ENCODE assay signal across 38 cellular contexts in genomic region chr10:128796513-128796912, GRCh38.
"Had no signal": no experiment of that assay in that cellular context is flagged by ENCODE, and none has a peak within 500 bp of the region (broad histone marks: within the 10 kb centered on the region; RNA-seq: fewer than 3 reads in every experiment).

No MANE protein-coding gene starts in this region.

- H3K4me3 ChIP-seq: adrenal gland, ascending aorta, body of pancreas, breast epithelium, cardiac muscle cell had no signal

- H3K4me3 Mint-ChIP-seq: activated naive CD4-positive, alpha-beta T cell treated with anti-CD3 and anti-CD28 coated beads for 36 hours; activated naive CD4-positive, alpha-beta T cell treated with anti-CD3 and anti-CD28 coated beads, Interleukin-2, amount 10 ng/mL, durations not matched to agents 7 days and 5 days; activated naive CD4-positive, alpha-beta T cell treated with anti-CD3 and anti-CD28 coated beads, Interleukin-2, amount 50 U/mL, for 24 hours; activated naive CD8-positive, alpha-beta T cell; activated naive CD8-positive, alpha-beta T cell treated with anti-CD3 and anti-CD28 coated beads for 36 hours; activated naive CD8-positive, alpha-beta T cell treated with anti-CD3 and anti-CD28 coated beads, Interleukin-2, amount 10 ng/mL, durations not matched to agents 7 days and 5 days; activated naive CD8-positive, alpha-beta T cell treated with anti-CD3 and anti-CD28 coated beads, Interleukin-2, amount 50 U/mL, for 24 hours; activated T-cell treated with anti-CD3 and anti-CD28 coated beads, Interleukin-2, amount 50 U/mL, for 24 hours; activated T-cell treated with anti-CD3 and anti-CD28 coated beads, Interleukin-2, amount 50 U/mL, for 4 hours; activated T-cell treated with anti-CD3 and anti-CD28 coated beads, Interleukin-2, amount 50 U/mL, for 72 hours; activated T-helper 1 cell treated with anti-CD3 and anti-CD28 coated beads, Interleukin-12 subunit alpha, Interleukin-12 subunit beta, Interleukin-2, Interleukin-4 antibody, amounts not matched to agents 30 ng/mL and 10 ng/mL and 1 ng/mL, durations not matched to agents 14 hours and 24 hours and 36 hours; activated T-helper 17 cell treated with anti-CD3 and anti-CD28 coated beads, Interleukin-2, amount 50 U/mL, for 72 hours; brain; central memory CD8-positive, alpha-beta T cell had no signal

- ATAC-seq: activated naive CD4-positive, alpha-beta T cell treated with anti-CD3 and anti-CD28 coated beads, Interleukin-2, amount 50 U/mL, for 72 hours; activated naive CD8-positive, alpha-beta T cell treated with anti-CD3 and anti-CD28 coated beads, Interleukin-2, amount 50 U/mL, for 24 hours; activated T-cell treated with anti-CD3 and anti-CD28 coated beads, Interleukin-2, amount 50 U/mL, for 4 hours; activated T-cell treated with anti-CD3 and anti-CD28 coated beads, Interleukin-2, amount 50 U/mL, for 72 hours; activated T-helper 17 cell treated with anti-CD3 and anti-CD28 coated beads, Interleukin-2, amount 50 U/mL, for 72 hours; body of pancreas had no signal

- DNase-seq: activated effector memory CD4-positive, alpha-beta T cell treated with anti-CD3 and anti-CD28 coated beads, Interleukin-2, amount 50 U/mL, for 16 hours; activated effector memory CD4-positive, alpha-beta T cell treated with Interleukin-2 at 50 U/mL for 16 hours; activated gamma-delta T cell; activated gamma-delta T cell treated with Interleukin-2 at 50 U/mL for 16 hours; activated naive CD4-positive, alpha-beta T cell; activated naive CD4-positive, alpha-beta T cell treated with anti-CD3 and anti-CD28 coated beads for 36 hours; activated naive CD4-positive, alpha-beta T cell treated with anti-CD3 and anti-CD28 coated beads, Interleukin-2, amount 10 ng/mL, durations not matched to agents 7 days and 5 days; activated naive CD4-positive, alpha-beta T cell treated with anti-CD3 and anti-CD28 coated beads, Interleukin-2, amount 50 U/mL, for 16 hours; activated naive CD4-positive, alpha-beta T cell treated with Interleukin-2 at 50 U/mL for 16 hours; activated naive CD8-positive, alpha-beta T cell treated with anti-CD3 and anti-CD28 coated beads for 36 hours; activated naive CD8-positive, alpha-beta T cell treated with anti-CD3 and anti-CD28 coated beads, Interleukin-2, amount 10 ng/mL, durations not matched to agents 7 days and 5 days; activated naive CD8-positive, alpha-beta T cell treated with anti-CD3 and anti-CD28 coated beads, Interleukin-2, amount 50 U/mL, for 24 hours; activated T-cell treated with anti-CD3 and anti-CD28 coated beads, Interleukin-2, amount 50 U/mL, for 1 hour; activated T-cell treated with anti-CD3 and anti-CD28 coated beads, Interleukin-2, amount 50 U/mL, for 24 hours; activated T-cell treated with anti-CD3 and anti-CD28 coated beads, Interleukin-2, amount 50 U/mL, for 4 hours; activated T-cell treated with anti-CD3 and anti-CD28 coated beads, Interleukin-2, amount 50 U/mL, for 48 hours; activated T-cell treated with anti-CD3 and anti-CD28 coated beads, Interleukin-2, amount 50 U/mL, for 72 hours; adrenal gland; amniotic stem cell; amygdala; anterior cingulate cortex; aorta; brain microvascular endothelial cell; caudate nucleus; central memory CD4-positive, alpha-beta T cell; cerebellar nuclear complex had no signal

- H3K27me3 Mint-ChIP-seq: activated naive CD4-positive, alpha-beta T cell treated with anti-CD3 and anti-CD28 coated beads, Interleukin-2, amount 10 ng/mL, durations not matched to agents 7 days and 5 days; activated naive CD8-positive, alpha-beta T cell; activated naive CD8-positive, alpha-beta T cell treated with anti-CD3 and anti-CD28 coated beads for 36 hours; activated naive CD8-positive, alpha-beta T cell treated with anti-CD3 and anti-CD28 coated beads, Interleukin-2, amount 10 ng/mL, durations not matched to agents 7 days and 5 days; activated naive CD8-positive, alpha-beta T cell treated with anti-CD3 and anti-CD28 coated beads, Interleukin-2, amount 50 U/mL, for 24 hours; activated T-cell treated with anti-CD3 and anti-CD28 coated beads, Interleukin-2, amount 50 U/mL, for 24 hours; central memory CD8-positive, alpha-beta T cell had no signal

- H3K9me3 ChIP-seq: adrenal gland, ascending aorta, body of pancreas, breast epithelium had no signal

- H3K27me3 ChIP-seq: adrenal gland, ascending aorta, body of pancreas, brain microvascular endothelial cell, breast epithelium, cardiac muscle cell had no signal

- H3K9me3 Mint-ChIP-seq: activated naive CD4-positive, alpha-beta T cell treated with anti-CD3 and anti-CD28 coated beads for 36 hours; activated naive CD4-positive, alpha-beta T cell treated with anti-CD3 and anti-CD28 coated beads, Interleukin-2, amount 50 U/mL, for 24 hours; activated naive CD8-positive, alpha-beta T cell treated with anti-CD3 and anti-CD28 coated beads, Interleukin-2, amount 10 ng/mL, durations not matched to agents 7 days and 5 days; activated T-cell treated with anti-CD3 and anti-CD28 coated beads, Interleukin-2, amount 50 U/mL, for 4 hours; activated T-helper 1 cell treated with anti-CD3 and anti-CD28 coated beads, Interleukin-12 subunit alpha, Interleukin-12 subunit beta, Interleukin-2, Interleukin-4 antibody, amounts not matched to agents 30 ng/mL and 10 ng/mL and 1 ng/mL, durations not matched to agents 14 hours and 24 hours and 36 hours; activated T-helper 17 cell treated with anti-CD3 and anti-CD28 coated beads, Interleukin-2, amount 50 U/mL, for 72 hours; activated T-helper 2 cell treated with anti-CD3 and anti-CD28 coated beads, Interferon-gamma antibody, Interleukin-2, Interleukin-4, amounts not matched to agents 10 μg/mL and 5 μg/mL and 100 μg/mL, durations not matched to agents 14 hours and 24 hours and 36 hours; brain had no signal

- H3K27ac Mint-ChIP-seq: activated naive CD4-positive, alpha-beta T cell treated with anti-CD3 and anti-CD28 coated beads for 36 hours; activated naive CD4-positive, alpha-beta T cell treated with anti-CD3 and anti-CD28 coated beads, Interleukin-2, amount 10 ng/mL, durations not matched to agents 7 days and 5 days; activated naive CD4-positive, alpha-beta T cell treated with anti-CD3 and anti-CD28 coated beads, Interleukin-2, amount 50 U/mL, for 24 hours; activated naive CD4-positive, alpha-beta T cell treated with anti-CD3 and anti-CD28 coated beads, Interleukin-2, amount 50 U/mL, for 72 hours; activated naive CD8-positive, alpha-beta T cell; activated naive CD8-positive, alpha-beta T cell treated with anti-CD3 and anti-CD28 coated beads for 36 hours; activated naive CD8-positive, alpha-beta T cell treated with anti-CD3 and anti-CD28 coated beads, Interleukin-2, amount 10 ng/mL, durations not matched to agents 7 days and 5 days; activated naive CD8-positive, alpha-beta T cell treated with anti-CD3 and anti-CD28 coated beads, Interleukin-2, amount 50 U/mL, for 24 hours; activated T-cell treated with anti-CD3 and anti-CD28 coated beads, Interleukin-2, amount 50 U/mL, for 24 hours; activated T-cell treated with anti-CD3 and anti-CD28 coated beads, Interleukin-2, amount 50 U/mL, for 72 hours; activated T-helper 1 cell treated with anti-CD3 and anti-CD28 coated beads, Interleukin-12 subunit alpha, Interleukin-12 subunit beta, Interleukin-2, Interleukin-4 antibody, amounts not matched to agents 30 ng/mL and 10 ng/mL and 1 ng/mL, durations not matched to agents 14 hours and 24 hours and 36 hours; activated T-helper 17 cell treated with anti-CD3 and anti-CD28 coated beads, Interleukin-2, amount 50 U/mL, for 72 hours; activated T-helper 2 cell treated with anti-CD3 and anti-CD28 coated beads, Interferon-gamma antibody, Interleukin-2, Interleukin-4, amounts not matched to agents 10 μg/mL and 5 μg/mL and 100 μg/mL, durations not matched to agents 14 hours and 24 hours and 36 hours; brain had no signal

- H3K36me3 ChIP-seq: adrenal gland, ascending aorta, brain microvascular endothelial cell, breast epithelium, cardiac muscle cell had no signal

- H3K36me3 Mint-ChIP-seq: activated naive CD4-positive, alpha-beta T cell treated with anti-CD3 and anti-CD28 coated beads, Interleukin-2, amount 10 ng/mL, durations not matched to agents 7 days and 5 days; activated naive CD4-positive, alpha-beta T cell treated with anti-CD3 and anti-CD28 coated beads, Interleukin-2, amount 50 U/mL, for 24 hours; activated naive CD4-positive, alpha-beta T cell treated with anti-CD3 and anti-CD28 coated beads, Interleukin-2, amount 50 U/mL, for 72 hours; activated naive CD8-positive, alpha-beta T cell; activated naive CD8-positive, alpha-beta T cell treated with anti-CD3 and anti-CD28 coated beads for 36 hours; activated naive CD8-positive, alpha-beta T cell treated with anti-CD3 and anti-CD28 coated beads, Interleukin-2, amount 10 ng/mL, durations not matched to agents 7 days and 5 days; brain had no signal

- H3K4me1 Mint-ChIP-seq: activated naive CD4-positive, alpha-beta T cell treated with anti-CD3 and anti-CD28 coated beads, Interleukin-2, amount 10 ng/mL, durations not matched to agents 7 days and 5 days; activated naive CD4-positive, alpha-beta T cell treated with anti-CD3 and anti-CD28 coated beads, Interleukin-2, amount 50 U/mL, for 24 hours; activated naive CD8-positive, alpha-beta T cell treated with anti-CD3 and anti-CD28 coated beads for 36 hours; activated naive CD8-positive, alpha-beta T cell treated with anti-CD3 and anti-CD28 coated beads, Interleukin-2, amount 10 ng/mL, durations not matched to agents 7 days and 5 days; activated naive CD8-positive, alpha-beta T cell treated with anti-CD3 and anti-CD28 coated beads, Interleukin-2, amount 50 U/mL, for 24 hours; activated T-helper 17 cell treated with anti-CD3 and anti-CD28 coated beads, Interleukin-2, amount 50 U/mL, for 72 hours; central memory CD8-positive, alpha-beta T cell had no signal

- H3K4me1 ChIP-seq: adrenal gland, ascending aorta, body of pancreas, breast epithelium had no signal

- H3K27ac ChIP-seq: adrenal gland, ascending aorta, body of pancreas, brain microvascular endothelial cell, breast epithelium, cardiac muscle cell had no signal
